14 cellular contexts compared by ENCODE assay signal in the genomic region with DNA sequence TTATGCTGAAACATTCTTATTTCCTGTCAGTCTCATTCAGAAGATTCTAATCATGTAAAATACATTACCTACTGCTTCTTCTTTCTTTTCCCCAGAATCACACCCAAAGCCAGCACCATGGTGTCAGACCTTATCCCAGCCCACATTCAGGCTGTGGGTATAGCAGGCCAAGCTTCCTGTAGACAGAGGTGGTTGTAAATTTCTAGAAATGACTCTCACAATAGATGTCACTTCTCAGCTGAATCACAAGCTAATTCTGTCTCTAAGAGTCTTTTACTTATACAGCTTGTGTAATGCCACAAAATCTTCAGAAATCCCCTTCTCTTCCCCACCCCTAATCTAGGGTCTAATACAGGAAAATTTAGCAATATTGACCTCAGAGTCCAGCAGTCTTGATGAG.
DNase-seq lines count a peak whose midpoint lies in the region; ATAC-seq, FAIRE-seq and TF ChIP-seq lines count a peak whose summit lies in the region.
"Had no signal": no experiment of that assay in that cellular context is flagged by ENCODE, and none has a peak within 500 bp of the region (broad histone marks: within the 10 kb centered on the region; RNA-seq: fewer than 3 reads in every experiment).

No MANE protein-coding gene starts in this region.

- peak; percentile 80 for DNase-seq in GM06990 (ENCODE audit: extremely low read depth, insufficient read length)
- DNase-seq in psoas muscle = no peak
- no peak for DNase-seq in pancreas
- no peak for DNase-seq in mammary epithelial cell
- no peak for DNase-seq in NCI-H345 (lab: John Stamatoyannopoulos, UW)
- DNase-seq: IMR-90, stomach had no signal

- H3K27me3 ChIP-seq in GM06990 (replicated peaks; ENCODE audit: control insufficient read depth, insufficient read depth, low read length) (no peaks in the 10 kb centered on the region), psoas muscle (ENCODE audit: insufficient read depth in 3 of 3, low read length in 2 of 3) (peaks cover 0 to 2% (median 0%) of the 10 kb centered on the region in 3 donors), pancreas (no peaks in the 10 kb centered on the region), mammary epithelial cell (ENCODE audit: insufficient read depth, low read length) (peaks cover 2% of the 10 kb centered on the region)
- H3K27me3 ChIP-seq: neutrophil, stomach had no signal

- H3K27ac ChIP-seq in psoas muscle (no peak overlapping the region), pancreas (no peak overlapping the region), mammary epithelial cell (ENCODE audit: insufficient read depth, low read depth, low read length) (no peak overlapping the region)
- H3K27ac ChIP-seq: A549, neutrophil, stomach had no signal

- intact Hi-C loops in psoas muscle (cut with DNase I) (no loop called here), pancreas (cut with DNase I) (no loop called here), mammary epithelial cell (cut with micrococcal nuclease) (no loop called here)

- no peak for FAIRE-seq in pancreas (lab: Jason Lieb, UNC)
- FAIRE-seq: A549, colon, frontal cortex had no signal

- no peaks in the 10 kb centered on the region for H3K9me3 ChIP-seq in psoas muscle
- no peaks in the 10 kb centered on the region for H3K9me3 ChIP-seq in pancreas
- no peaks in the 10 kb centered on the region for H3K9me3 ChIP-seq in mammary epithelial cell (replicated peaks; ENCODE audit: insufficient read depth, low read length)
- H3K9me3 ChIP-seq: A549, neutrophil, stomach had no signal

- peak; percentile 88 for ATAC-seq in GM19025 (IDR thresholded peaks at IDR 0.05; ENCODE audit: low read depth, unreplicated experiment)
- ATAC-seq in GM21825 (IDR thresholded peaks at IDR 0.05; ENCODE audit: unreplicated experiment) = peak; percentile 94
- peak; percentile 94 for ATAC-seq in HG03175 (IDR thresholded peaks at IDR 0.05; ENCODE audit: unreplicated experiment)
- no peak for ATAC-seq in psoas muscle
- ATAC-seq in pancreas = no peak
- ATAC-seq: A549 had no signal

- CTCF ChIA-PET in mammary epithelial cell (lab: Charles Lee; ENCODE audit: low non-redundant PET) = no interaction called here

- H3K36me3 ChIP-seq in GM06990 (ENCODE audit: control insufficient read depth, insufficient read depth, low read length) (no peaks in the 10 kb centered on the region), psoas muscle (ENCODE audit: insufficient read depth in 1 of 2, low read depth in 1 of 2) (no peaks in the 10 kb centered on the region), pancreas (no peaks in the 10 kb centered on the region), mammary epithelial cell (ENCODE audit: insufficient read depth, low read length) (no peaks in the 10 kb centered on the region)
- H3K36me3 ChIP-seq: neutrophil, stomach had no signal

- H2AFZ ChIP-seq in mammary epithelial cell (ENCODE audit: low read depth, low read length) = no peak overlapping the region

- H3K9ac ChIP-seq in mammary epithelial cell (ENCODE audit: insufficient read depth, low read length) = no peak overlapping the region

- TF ChIP-seq CTCF in GM06990 (IDR thresholded peaks at IDR 0.05; ENCODE audit: insufficient read depth, low read length, poor library complexity, severe bottlenecking) (no peak), psoas muscle (IDR thresholded peaks at IDR 0.05) (no peak), pancreas (IDR thresholded peaks at IDR 0.05) (no peak), mammary epithelial cell (conservative IDR thresholded peaks at IDR 0.05 in 1 of 2, IDR thresholded peaks at IDR 0.05 in 1 of 2; ENCODE audit: extremely low read depth in 1 of 2, insufficient read depth in 1 of 2, low read depth in 1 of 2, low read length in 2 of 2) (no peak)

- H4K20me1 ChIP-seq in mammary epithelial cell (ENCODE audit: insufficient read depth, low read length) = no peaks in the 10 kb centered on the region

- dilution Hi-C loops in mammary epithelial cell (cut with HindIII; ENCODE audit: low sequenced_read_pairs) = no loop called here

- no peaks in the 10 kb centered on the region for H3K4me1 ChIP-seq in psoas muscle
- H3K4me1 ChIP-seq in pancreas = no peaks in the 10 kb centered on the region
- no peaks in the 10 kb centered on the region for H3K4me1 ChIP-seq in mammary epithelial cell (ENCODE audit: insufficient read depth, low read length)
- H3K4me1 ChIP-seq: A549, stomach had no signal

- H3K4me3 ChIP-seq in GM06990 (replicated peaks; ENCODE audit: low read depth, low read length) (no peak overlapping the region), psoas muscle (no peak overlapping the region), pancreas (no peak overlapping the region), mammary epithelial cell (replicated peaks in 1 of 3; ENCODE audit: insufficient read depth in 1 of 3, low read depth in 2 of 3, low read length in 3 of 3) (no peak overlapping the region)
- H3K4me3 ChIP-seq: A549, stomach had no signal

- no peak overlapping the region for H3K4me2 ChIP-seq in mammary epithelial cell (ENCODE audit: insufficient read depth, low read depth, low read length)
- H3K4me2 ChIP-seq: A549 had no signal

- in situ Hi-C loops in mammary epithelial cell (cut with MboI; ENCODE audit: low sequenced_read_pairs in 2 of 2) = no loop called here

- BruUV-seq in mammary epithelial cell (replicated peaks; lab: Mats Ljungman, UMichigan) = no TSS peak

- no peaks in the 10 kb centered on the region for H3K79me2 ChIP-seq in mammary epithelial cell (ENCODE audit: insufficient read depth, low read length)

Comparison
In these comparisons a context has a peak if more than half of its experiments do, and no peak if none do; other contexts are left out.
1. ATAC-seq: peak in GM19025 (single experiment), GM21825 (single experiment) and HG03175 (single experiment); none in psoas muscle (0 of 4) and pancreas (0 of 4).